Comparison of ENCODE assay signal across 10 cellular contexts in the genomic region with DNA sequence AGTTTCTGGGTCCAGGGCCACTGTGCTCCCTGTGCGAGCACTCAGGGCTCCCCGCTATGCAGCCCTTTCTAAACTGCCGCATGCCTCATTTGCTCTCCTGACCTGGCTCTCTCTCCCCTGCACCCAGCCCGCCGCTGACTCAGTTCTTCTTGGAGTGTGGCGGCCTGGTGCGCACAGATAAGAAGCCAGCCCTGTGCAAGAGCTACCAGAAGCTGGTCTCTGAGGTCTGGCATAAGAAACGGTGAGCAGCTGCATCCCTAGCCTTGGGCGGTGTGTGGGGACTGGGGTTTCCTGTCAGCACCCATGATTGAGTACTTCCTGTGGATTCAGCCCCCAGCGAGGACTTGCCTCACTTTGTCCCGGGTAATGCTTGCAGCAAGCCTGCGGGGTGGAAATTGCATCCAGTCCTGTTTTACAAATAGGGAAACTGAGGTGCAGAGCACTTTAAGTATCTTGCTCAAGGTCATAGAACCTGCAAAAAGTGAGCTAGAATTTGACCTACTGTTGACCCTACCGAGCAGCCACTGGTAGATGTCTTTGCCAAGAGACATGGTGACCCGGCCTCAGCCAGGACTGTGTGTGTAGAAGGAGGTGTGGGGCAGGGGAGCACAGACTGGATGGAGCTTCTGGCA. TPM values are rescaled to one million over a fixed set of nuclear protein-coding genes. Genes with fewer than 3 reads are reported as not detected.
DNase-seq lines count a peak whose midpoint lies in the region; TF ChIP-seq lines count a peak whose summit lies in the region.
"Had no signal": no experiment of that assay in that cellular context is flagged by ENCODE, and none has a peak within 500 bp of the region (broad histone marks: within the 10 kb centered on the region; RNA-seq: fewer than 3 reads in every experiment).

No MANE protein-coding gene starts in this region.

- TF ChIP-seq CTCF in AG10803 (conservative IDR thresholded peaks at IDR 0.05; ENCODE audit: low read length) (no peak), suprapubic skin (IDR thresholded peaks at IDR 0.05) (no peak)

- no peaks in the 10 kb centered on the region for H3K9me3 ChIP-seq in suprapubic skin

- H3K36me3 ChIP-seq in suprapubic skin: peaks cover 68% of the 10 kb centered on the region

- no peak for TF ChIP-seq EP300 in suprapubic skin (IDR thresholded peaks at IDR 0.05)

- peak; percentile 61 for DNase-seq in AG10803 (ENCODE audit: low read depth)
- DNase-seq in NCI-H226: peak; percentile 99
- DNase-seq in activated CD8-positive, alpha-beta memory T cell treated with anti-CD3 and anti-CD28 coated beads, Interleukin-2, amount 50 U/mL, for 48 hours: peak; percentile 85
- peak; percentile 93 for DNase-seq in iris pigment epithelial cell (ENCODE audit: low read depth)
- no peak for DNase-seq in suprapubic skin (ENCODE audit: low spot score in 2 of 2)
- DNase-seq in NCI-H2196 (lab: John Stamatoyannopoulos, UW; ENCODE audit: unreplicated experiment): no peak
- DNase-seq in cortex of kidney (lab: John Stamatoyannopoulos, UW): no peak
- no peak for DNase-seq in NCI-H2107 treated with DMSO at 0.1 percent for 48 hours (lab: John Stamatoyannopoulos, UW; ENCODE audit: unreplicated experiment)
- DNase-seq: naive B cell had no signal

- no peak overlapping the region for H3K4me3 ChIP-seq in AG10803 (ENCODE audit: low read length)
- no peak overlapping the region for H3K4me3 ChIP-seq in suprapubic skin

- no peaks in the 10 kb centered on the region for H3K4me1 ChIP-seq in suprapubic skin

- 65% methylated on average over 14 of the region's 14 CpGs for WGBS in suprapubic skin

- TF ChIP-seq POLR2A in suprapubic skin (IDR thresholded peaks at IDR 0.05): no peak

- H3K27me3 ChIP-seq in suprapubic skin: no peaks in the 10 kb centered on the region

- H3K27ac ChIP-seq in suprapubic skin: no peak overlapping the region
- H3K27ac ChIP-seq: C4-2B had no signal

RNA-seq across cellular contexts. Expression of a gene that starts 27.9 kb away (rescaled TPM):
- 10 to 100 TPM; 22.6 to 51.4 (median 34.4) TPM for total RNA-seq in suprapubic skin

RNA-seq across cellular contexts. Expression of a gene that starts 28.1 kb away (rescaled TPM):
- 10 to 100 TPM; 32.7 to 71.9 (median 43.7) TPM for total RNA-seq in suprapubic skin

RNA-seq across cellular contexts. Expression of a gene that starts 39.2 kb away (rescaled TPM):
- 10 to 100 TPM; 31.7 to 44.7 (median 36.3) TPM for total RNA-seq in suprapubic skin

Comparison
In these comparisons a context has a peak if more than half of its experiments do, and no peak if none do; other contexts are left out.
1. DNase-seq: peak in AG10803 (single experiment), NCI-H226 (single experiment), activated CD8-positive, alpha-beta memory T cell treated with anti-CD3 and anti-CD28 coated beads, Interleukin-2, amount 50 U/mL, for 48 hours (single experiment) and iris pigment epithelial cell (single experiment); none in suprapubic skin (0 of 2), NCI-H2196 (single experiment), cortex of kidney (single experiment) and NCI-H2107 treated with DMSO at 0.1 percent for 48 hours (single experiment).